ENCODE assay signal across 8 cellular contexts in the genomic region with DNA sequence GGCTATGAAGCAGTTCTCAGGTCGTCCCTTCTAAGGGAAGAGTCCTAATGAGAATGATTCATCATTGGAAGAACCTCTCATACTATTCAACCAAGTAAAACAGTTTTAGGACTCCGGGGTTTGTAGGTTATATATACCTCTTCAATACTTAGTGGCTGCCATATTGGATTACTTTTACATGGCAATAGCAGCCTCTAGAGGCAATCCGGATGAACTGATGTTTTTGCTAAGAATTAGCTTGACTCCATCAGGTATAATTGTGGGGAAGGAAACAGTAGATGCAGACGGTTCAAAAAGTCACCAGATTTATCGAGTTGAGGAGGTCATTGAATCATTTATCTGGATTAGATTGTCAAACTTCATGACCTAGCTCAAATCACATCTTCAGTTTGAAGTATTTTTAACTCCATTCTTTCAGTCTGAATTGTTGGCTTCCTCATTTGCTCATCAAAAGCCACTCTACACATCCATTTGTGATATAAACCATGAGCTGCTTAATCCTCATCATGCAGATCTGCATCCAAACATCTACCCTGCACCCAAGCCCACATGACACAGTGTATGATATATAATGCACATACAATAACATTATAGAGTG. TPM values are rescaled to one million over a fixed set of nuclear protein-coding genes. Genes with fewer than 3 reads are reported as not detected.
DNase-seq lines count a peak whose midpoint lies in the region; ATAC-seq and TF ChIP-seq lines count a peak whose summit lies in the region.

No MANE protein-coding gene starts in this region.

- no peak overlapping the region for H3K27ac Mint-ChIP-seq in osteocyte (ENCODE audit: unreplicated experiment)

- no peak overlapping the region for H3K4me3 ChIP-seq in A673 (ENCODE audit: low read depth, low read length, poor library complexity, severe bottlenecking)
- no peak overlapping the region for H3K4me3 ChIP-seq in fibroblast of pulmonary artery (replicated peaks; ENCODE audit: low read depth, low read length)

- POLR2A ChIA-PET in A673 (lab: Charles Lee; ENCODE audit: low non-redundant PET): no interaction called here

- TF ChIP-seq CTCF in A673 (conservative IDR thresholded peaks at IDR 0.05; ENCODE audit: low read depth, low read length): peak; percentile 79
- peak; percentile 49 for TF ChIP-seq CTCF in GM12801 (IDR thresholded peaks at IDR 0.05; ENCODE audit: extremely low read depth, insufficient read length)
- peak; percentile 99 for TF ChIP-seq CTCF in fibroblast of pulmonary artery (IDR thresholded peaks at IDR 0.05; ENCODE audit: low read length, missing control alignments)
- TF ChIP-seq CTCF in osteocyte (IDR thresholded peaks at IDR 0.05): peak; percentile 77

- no peaks in the 10 kb centered on the region for H3K27me3 Mint-ChIP-seq in osteocyte (ENCODE audit: unreplicated experiment)

- H3K27me3 ChIP-seq in A673 (replicated peaks; ENCODE audit: insufficient read depth, low read depth, low read length, poor library complexity): no peaks in the 10 kb centered on the region

- H3K9me3 ChIP-seq in A673 (ENCODE audit: low read depth, low read length, poor library complexity, severe bottlenecking): no peaks in the 10 kb centered on the region

- intact Hi-C loops in A673 (cut with micrococcal nuclease; ENCODE audit: unreplicated experiment): loop anchor here (1.0 to 10.0 kb wide), 4 partner anchors 345 to 980 kb away; no protein-coding TSS in a partner anchor

- H3K4me1 ChIP-seq in A673 (ENCODE audit: insufficient read depth, low read length, poor library complexity, severe bottlenecking): no peaks in the 10 kb centered on the region

- no peaks in the 10 kb centered on the region for H3K9me3 Mint-ChIP-seq in osteocyte (ENCODE audit: unreplicated experiment)

- peak; percentile 66 for DNase-seq in A673 (ENCODE audit: low spot score)
- DNase-seq in HCEC 1CT: peak; percentile 47
- DNase-seq in LHCN-M2 (ENCODE audit: low read depth): peak; percentile 56
- peak; percentile 78 for DNase-seq in fibroblast of pulmonary artery (ENCODE audit: low read depth)
- DNase-seq in osteocyte (ENCODE audit: extremely low spot score, unreplicated experiment): no peak
- no peak for DNase-seq in middle frontal gyrus (ENCODE audit: extremely low spot score, low spot score)

- H3K4me1 Mint-ChIP-seq in osteocyte (ENCODE audit: unreplicated experiment): peaks cover 18% of the 10 kb centered on the region

- peaks cover 20% of the 10 kb centered on the region for H3K36me3 Mint-ChIP-seq in osteocyte (ENCODE audit: unreplicated experiment)

- no peak overlapping the region for H3K4me3 Mint-ChIP-seq in osteocyte (ENCODE audit: unreplicated experiment)

- H3K27ac ChIP-seq in A673 (ENCODE audit: low read depth, low read length, poor library complexity, severe bottlenecking): no peak overlapping the region

- CTCF ChIA-PET in A673 (lab: Charles Lee): interaction anchor here (0.6 to 1.0 kb wide), 5 partner anchors 258 to 412 kb away, joined by 3 to 8 read pairs (median 3); no protein-coding TSS in a partner anchor

- ATAC-seq in SK-N-SH treated with all-trans-retinoic acid at 6 μM for 48 hours: peak; percentile 99

- no peaks in the 10 kb centered on the region for H3K36me3 ChIP-seq in A673 (ENCODE audit: insufficient read depth, low read length, poor library complexity, severe bottlenecking)

- no TSS peak for BruUV-seq in A673 (replicated peaks; lab: Mats Ljungman, UMichigan)

TF ChIP-seq in SK-N-SH treated with all-trans-retinoic acid at 6 μM for 48 hours, 23 proteins besides CTCF, POLR2A, EP300 and RAD21:
- TF ChIP-seq ZNF70 (CRISPR knock-in tag; IDR thresholded peaks at IDR 0.05) (no peak), ARNTL (CRISPR knock-in tag; IDR thresholded peaks at IDR 0.05; ENCODE audit: borderline replicate concordance, low read depth) (no peak), PPARA (CRISPR knock-in tag; IDR thresholded peaks at IDR 0.05; ENCODE audit: borderline replicate concordance) (no peak)

RNA-seq across cellular contexts. Expression of a gene that starts 28.4 kb away (rescaled TPM):
- not detected in 2 replicates for total RNA-seq in A673 (2021)
- total RNA-seq in LHCN-M2 (2014; rRNA removed): 2.3 and 3.4 TPM in 2 replicates
- 1.4 TPM for polyA plus RNA-seq in LHCN-M2 (2012)
- 11.5 and 13.2 TPM in 2 replicates for total RNA-seq in osteocyte

Comparison
In these comparisons a context has a peak if more than half of its experiments do, and no peak if none do; other contexts are left out.
1. DNase-seq: peak in A673 (single experiment), HCEC 1CT (single experiment), LHCN-M2 (single experiment) and fibroblast of pulmonary artery (single experiment); none in osteocyte (single experiment) and middle frontal gyrus (single experiment).
2. CTCF ChIP-seq: peak in every context shown above with its lines; median percentile 99 in fibroblast of pulmonary artery; 79 in A673; 77 in osteocyte; 49 in GM12801.